In genomic region chr3:27686642-27687041, GRCh38 we compare ENCODE assay signal across 23 cellular contexts. TPM values are rescaled to one million over a fixed set of nuclear protein-coding genes. Genes with fewer than 3 reads are reported as not detected.
DNase-seq lines count a peak whose midpoint lies in the region; ATAC-seq, FAIRE-seq and TF ChIP-seq lines count a peak whose summit lies in the region.
"Had no signal": no experiment of that assay in that cellular context is flagged by ENCODE, and none has a peak within 500 bp of the region (broad histone marks: within the 10 kb centered on the region; RNA-seq: fewer than 3 reads in every experiment).

No MANE protein-coding gene starts in this region.

- in situ Hi-C loops in IMR-90 (cut with MboI; ENCODE audit: low sequenced_read_pairs): loop anchor here (10.0 kb wide), 2 partner anchors 372 to 552 kb away; no protein-coding TSS in a partner anchor

- 0 out of 4 replicates have a peak, but pooled peaks cover 0 to 3% of the 10 kb centered on the region in 2 experiments for H3K4me1 Mint-ChIP-seq in H9

- WGBS in IMR-90 (ENCODE audit: extremely low coverage in 2 of 2, insufficient read length in 1 of 2), 2 experiments: no CpG with 5 or more reads among the region's 1 CpG
- WGBS in H9 (ENCODE audit: extremely low coverage, insufficient read length, low lambda C conversion rate): no CpG with 5 or more reads among the region's 1 CpG

- H2AFZ ChIP-seq in IMR-90 (replicated peaks; ENCODE audit: low read length, poor library complexity) (no peak overlapping the region), H9 (ENCODE audit: low read length) (no peak overlapping the region)

- H3K36me3 Mint-ChIP-seq in H9 (ENCODE audit: insufficient read depth in 1 of 3, low read depth in 3 of 3): peaks cover 0 to 1% (median 0%) of the 10 kb centered on the region in 3 experiments; a peak in 2 of 7 replicates
- H3K36me3 Mint-ChIP-seq: type B pancreatic cell had no signal

- H3K27me3 ChIP-seq in IMR-90 (ENCODE audit: control insufficient read depth, insufficient read depth, low read length) (no peaks in the 10 kb centered on the region), bronchial epithelial cell (ENCODE audit: control insufficient read depth, insufficient read depth, low read length) (no peaks in the 10 kb centered on the region), H9 (ENCODE audit: insufficient read depth, low read length) (no peaks in the 10 kb centered on the region)
- H3K27me3 ChIP-seq: ascending aorta, ovary, right lobe of liver had no signal

- H4K20me1 ChIP-seq in IMR-90 (ENCODE audit: insufficient read depth, low read length): no peaks in the 10 kb centered on the region
- no peaks in the 10 kb centered on the region for H4K20me1 ChIP-seq in H9 (ENCODE audit: control insufficient read depth, insufficient read depth, insufficient read length)

- no peaks in the 10 kb centered on the region for H3K23me2 ChIP-seq in H9 (ENCODE audit: insufficient read length, low read depth, low read length, poor library complexity, severe bottlenecking)

- H4K5ac ChIP-seq in IMR-90 (ENCODE audit: low read depth, low read length) (no peak overlapping the region), H9 (ENCODE audit: insufficient read length, low read depth, low read length) (no peak overlapping the region)

- H3K18ac ChIP-seq in IMR-90 (ENCODE audit: low read depth, low read length): no peak overlapping the region
- no peak overlapping the region for H3K18ac ChIP-seq in H9 (ENCODE audit: insufficient read length, low read depth, low read length)

- H3K79me1 ChIP-seq in IMR-90 (ENCODE audit: low read depth in 1 of 2, low read length in 2 of 2) (no peaks in the 10 kb centered on the region), H9 (ENCODE audit: insufficient read depth, low read depth, low read length, poor library complexity, severe bottlenecking) (no peaks in the 10 kb centered on the region)

- no TSS peak for BruUV-seq in IMR-90 (replicated peaks; lab: Mats Ljungman, UMichigan)

- H3K27ac ChIP-seq in IMR-90 (ENCODE audit: insufficient read depth, low read length): no peak overlapping the region
- H3K27ac ChIP-seq in H9 (ENCODE audit: insufficient read length, low read depth, low read length): no peak overlapping the region
- H3K27ac ChIP-seq: ascending aorta, ovary, right lobe of liver had no signal

- no peak overlapping the region for H2AK9ac ChIP-seq in IMR-90 (replicated peaks; ENCODE audit: low read depth, low read length, poor library complexity)

- TF ChIP-seq CTCF in AG09319 (IDR thresholded peaks at IDR 0.05; ENCODE audit: low read depth, low read length) (no peak), IMR-90 (conservative IDR thresholded peaks at IDR 0.05; ENCODE audit: low read depth, low read length) (no peak), bronchial epithelial cell (IDR thresholded peaks at IDR 0.05; ENCODE audit: insufficient read depth, low read length, severe bottlenecking) (no peak), H9 (conservative IDR thresholded peaks at IDR 0.05) (no peak)

- H4K8ac ChIP-seq in IMR-90 (ENCODE audit: low read depth in 2 of 2, low read length in 2 of 2) (no peak overlapping the region), H9 (replicated peaks; ENCODE audit: insufficient read length, low read depth, low read length) (no peak overlapping the region)

- H3K36me3 ChIP-seq in IMR-90 (ENCODE audit: control insufficient read depth, insufficient read depth, low read length) (no peaks in the 10 kb centered on the region), bronchial epithelial cell (ENCODE audit: control insufficient read depth, insufficient read depth, low read length) (no peaks in the 10 kb centered on the region)
- H3K36me3 ChIP-seq: ascending aorta, ovary, right lobe of liver had no signal

- H4K91ac ChIP-seq in IMR-90 (ENCODE audit: insufficient read depth, low read depth, low read length) (no peak overlapping the region), H9 (ENCODE audit: insufficient read length, low read depth, low read length) (no peak overlapping the region)

- ATAC-seq in IMR-90 (ENCODE audit: low read depth) (peak; percentile 77), HG02981 (IDR thresholded peaks at IDR 0.05; ENCODE audit: unreplicated experiment) (no peak), HG03354 (IDR thresholded peaks at IDR 0.05; ENCODE audit: poor library complexity, severe bottlenecking, unreplicated experiment) (no peak), GM21526 (IDR thresholded peaks at IDR 0.05; ENCODE audit: low FRiP score, unreplicated experiment) (no peak)
- ATAC-seq: right lobe of liver had no signal

- H3K9ac ChIP-seq in IMR-90 (ENCODE audit: low read depth, low read length) (no peak overlapping the region), H9 (ENCODE audit: extremely low read depth, insufficient read length, low read length) (no peak overlapping the region)

- H2BK20ac ChIP-seq in IMR-90 (ENCODE audit: low read depth, low read length) (no peak overlapping the region; the same call in 1 of the 2 replicates), H9 (ENCODE audit: low read depth, low read length, poor library complexity, severe bottlenecking) (no peak overlapping the region)

- H2AK5ac ChIP-seq in IMR-90 (ENCODE audit: low read depth, low read length) (no peak overlapping the region), H9 (ENCODE audit: insufficient read length, low read length) (no peak overlapping the region)

- no peak for TF ChIP-seq POLR2A in IMR-90 (IDR thresholded peaks at IDR 0.05; ENCODE audit: low read depth, low read length)

- H3K4me2 ChIP-seq in IMR-90 (ENCODE audit: low read depth, low read length) (no peak overlapping the region; the same call in 1 of the 2 replicates), H9 (ENCODE audit: insufficient read depth, insufficient read length, low read length) (no peak overlapping the region)

- no peak overlapping the region for H3K23ac ChIP-seq in IMR-90 (ENCODE audit: low read depth, low read length)
- no peak overlapping the region for H3K23ac ChIP-seq in H9 (ENCODE audit: insufficient read length, low read depth, low read length)

- no peak overlapping the region for H3T11ph ChIP-seq in H9 (ENCODE audit: low read length)

- no peaks in the 10 kb centered on the region; the same call in 1 of the 2 replicates for H3K4me1 ChIP-seq in IMR-90 (ENCODE audit: control insufficient read depth, insufficient read depth, low read length)
- H3K4me1 ChIP-seq in H9 (ENCODE audit: insufficient read depth, low read length): no peaks in the 10 kb centered on the region
- H3K4me1 ChIP-seq: ascending aorta, right lobe of liver had no signal

- dilution Hi-C loops in IMR-90 (cut with HindIII; ENCODE audit: low sequenced_read_pairs, unreplicated experiment): no loop called here

- H3K9me3 ChIP-seq in IMR-90 (ENCODE audit: control insufficient read depth, insufficient read depth, low read length) (no peaks in the 10 kb centered on the region), H9 (ENCODE audit: control insufficient read depth, low read depth, low read length) (no peaks in the 10 kb centered on the region)
- H3K9me3 ChIP-seq: ovary, right lobe of liver had no signal

- H3K9me3 Mint-ChIP-seq in H9: peaks cover 0 to 2% of the 10 kb centered on the region in 2 experiments; a peak in 2 of 5 replicates

- intact Hi-C loops in IMR-90 (cut with micrococcal nuclease): no loop called here

- H3K4ac ChIP-seq in IMR-90 (ENCODE audit: low read depth, low read length) (no peak overlapping the region), H9 (ENCODE audit: low read depth, low read length) (no peak overlapping the region)

- H3K9me1 ChIP-seq in IMR-90 (ENCODE audit: insufficient read depth, low read length): no peaks in the 10 kb centered on the region

- no peak for TF ChIP-seq RAD21 in IMR-90 (IDR thresholded peaks at IDR 0.05; ENCODE audit: low read length)

- H3K79me2 ChIP-seq in H9 (ENCODE audit: insufficient read depth, low read length): no peaks in the 10 kb centered on the region

- H2BK5ac ChIP-seq in IMR-90 (ENCODE audit: low read depth, low read length, poor library complexity, severe bottlenecking) (peak overlapping the region; percentile 26), H9 (ENCODE audit: insufficient read length, low read length) (no peak overlapping the region)

- H2BK12ac ChIP-seq in H9 (ENCODE audit: insufficient read length, low read depth, low read length): no peak overlapping the region

- no peak overlapping the region for H3K4me3 Mint-ChIP-seq in H9
- H3K4me3 Mint-ChIP-seq: stimulated activated naive CD8-positive, alpha-beta T cell treated with anti-CD3 and anti-CD28 coated beads, Interleukin-15, Interleukin-2, amounts not matched to agents 100 ng/mL and 50 ng/mL, for 24 hours; type B pancreatic cell had no signal

- H2BK15ac ChIP-seq in IMR-90 (ENCODE audit: low read depth, low read length) (no peak overlapping the region), H9 (ENCODE audit: low read depth, low read length) (no peak overlapping the region)

- H3K56ac ChIP-seq in IMR-90 (ENCODE audit: extremely low read depth, insufficient read depth, low read length) (no peak overlapping the region), H9 (ENCODE audit: insufficient read length, low read depth, low read length) (no peak overlapping the region)

- no peak overlapping the region for H3K27ac Mint-ChIP-seq in H9
- H3K27ac Mint-ChIP-seq: stimulated activated naive CD8-positive, alpha-beta T cell treated with anti-CD3 and anti-CD28 coated beads, Interleukin-15, Interleukin-2, amounts not matched to agents 100 ng/mL and 50 ng/mL, for 24 hours; type B pancreatic cell had no signal

- peak; percentile 79 for DNase-seq in AG09319 (ENCODE audit: extremely low read depth, low read depth)
- DNase-seq in IMR-90: peak; percentile 94
- DNase-seq in bronchial epithelial cell (ENCODE audit: low read depth): peak; percentile 45
- peak; percentile 15 for DNase-seq in kidney glomerular epithelial cell (lab: John Stamatoyannopoulos, UW)
- DNase-seq in H9: no peak
- DNase-seq: activated CD4-positive, alpha-beta T cell treated with anti-CD3 and anti-CD28 coated beads, Interleukin-2, amount 50 U/mL, for 4 hours; activated naive CD4-positive, alpha-beta T cell; activated T-cell treated with anti-CD3 and anti-CD28 coated beads for 4 hours; AML-193; cortex of kidney; GDM1; NCI-H2081 treated with DMSO at 0.1 percent for 48 hours; NCI-H510A; ovary; right lobe of liver; SW 1271 had no signal

- POLR2A ChIA-PET in IMR-90 (lab: Charles Lee; ENCODE audit: unreplicated experiment): no interaction called here

- H2BK120ac ChIP-seq in IMR-90 (ENCODE audit: low read depth, low read length) (no peak overlapping the region), H9 (ENCODE audit: low read depth, low read length, poor library complexity, severe bottlenecking) (no peak overlapping the region)

- no peak for FAIRE-seq in bronchial epithelial cell (lab: Jason Lieb, UNC)
- FAIRE-seq: endothelial cell of umbilical vein had no signal

- CTCF ChIA-PET in IMR-90 (lab: Yijun Ruan, JAX): interaction anchor here (1.0 kb wide), 1 partner anchor 173 kb away, joined by 3 read pairs; no protein-coding TSS in a partner anchor

- H3K14ac ChIP-seq in IMR-90 (replicated peaks; ENCODE audit: low read depth, low read length): no peak overlapping the region
- no peak overlapping the region for H3K14ac ChIP-seq in H9 (ENCODE audit: insufficient read depth, low read length)

- no peaks in the 10 kb centered on the region for H3K27me3 Mint-ChIP-seq in H9 (ENCODE audit: low read depth)

- H3K4me3 ChIP-seq in IMR-90 (ENCODE audit: insufficient read depth, low read depth, low read length): no peak overlapping the region
- no peak overlapping the region for H3K4me3 ChIP-seq in bronchial epithelial cell (ENCODE audit: low read depth, low read length)
- H3K4me3 ChIP-seq: ascending aorta, ovary, right lobe of liver had no signal

RNA-seq across cellular contexts. Expression of gene EOMES, which starts 35.5 kb away (rescaled TPM):
- total RNA-seq in IMR-90 (2012; rRNA removed) (not detected in 2 replicates), bronchial epithelial cell (not detected in 2 replicates), H9 (2021) (1.7 and 2.0 TPM in 2 replicates)
- not detected in 2 replicates for polyA plus RNA-seq in IMR-90 (2012; rRNA removed)
- polyA plus RNA-seq in IMR-90 (2012; cell fraction: cytosol; rRNA removed): not detected in 2 replicates
- not detected in 2 replicates for polyA plus RNA-seq in IMR-90 (2012; cell fraction: nucleus; rRNA removed; ENCODE audit: low replicate concordance)
- total RNA-seq: ascending aorta, endothelial cell of umbilical vein had no signal
- polyA plus RNA-seq: endothelial cell of umbilical vein had no signal
